Comparison of ENCODE assay signal across 14 cellular contexts in genomic region chr6:18415671-18416340, GRCh38. TPM values are rescaled to one million over a fixed set of nuclear protein-coding genes. Genes with fewer than 3 reads are reported as not detected.
DNase-seq lines count a peak whose midpoint lies in the region; ATAC-seq and TF ChIP-seq lines count a peak whose summit lies in the region.
"Had no signal": no experiment of that assay in that cellular context is flagged by ENCODE, and none has a peak within 500 bp of the region (broad histone marks: within the 10 kb centered on the region; RNA-seq: fewer than 3 reads in every experiment).

No MANE protein-coding gene starts in this region.

- no peak overlapping the region for H3K4me3 Mint-ChIP-seq in activated T-cell treated with anti-CD3 and anti-CD28 coated beads, Interleukin-2, amount 50 U/mL, for 24 hours
- H3K4me3 Mint-ChIP-seq in Calu3 (ENCODE audit: low read depth, unreplicated experiment): no peak overlapping the region

- H3K27me3 Mint-ChIP-seq in activated T-cell treated with anti-CD3 and anti-CD28 coated beads, Interleukin-2, amount 50 U/mL, for 24 hours: no peaks in the 10 kb centered on the region
- H3K27me3 Mint-ChIP-seq in Calu3 (ENCODE audit: unreplicated experiment): no peaks in the 10 kb centered on the region

- no peak overlapping the region for H3K9ac ChIP-seq in rectal smooth muscle tissue (ENCODE audit: low read length)

- H3K4me2 ChIP-seq in hepatocyte: no peak overlapping the region

- intact Hi-C loops in Calu3 (cut with micrococcal nuclease; ENCODE audit: unreplicated experiment): no loop called here

- H3K36me3 Mint-ChIP-seq in activated T-cell treated with anti-CD3 and anti-CD28 coated beads, Interleukin-2, amount 50 U/mL, for 24 hours (ENCODE audit: low read depth): peaks cover 6% of the 10 kb centered on the region
- no peaks in the 10 kb centered on the region for H3K36me3 Mint-ChIP-seq in Calu3 (ENCODE audit: insufficient read depth, unreplicated experiment)

- no peaks in the 10 kb centered on the region for H3K36me3 ChIP-seq in hepatocyte (replicated peaks; ENCODE audit: insufficient read depth, low read depth)
- H3K36me3 ChIP-seq in rectal smooth muscle tissue (ENCODE audit: control insufficient read depth, insufficient read depth, low read length): no peaks in the 10 kb centered on the region

- no TSS peak for BruUV-seq in Calu3 (replicated peaks; lab: Mats Ljungman, UMichigan)

- 74% methylated on average over 4 of the region's 4 CpGs for WGBS in hepatocyte (ENCODE audit: low lambda C conversion rate, missing lambda C conversion rate)

- H3K27ac ChIP-seq in hepatocyte (peak overlapping the region; percentile 44), rectal smooth muscle tissue (ENCODE audit: low read depth, low read length) (peak overlapping the region; percentile 2)
- H3K27ac ChIP-seq: body of pancreas had no signal

- CTCF ChIA-PET in Calu3 (lab: Charles Lee): no interaction called here

- no peak overlapping the region for H3K27ac Mint-ChIP-seq in activated T-cell treated with anti-CD3 and anti-CD28 coated beads, Interleukin-2, amount 50 U/mL, for 24 hours
- H3K27ac Mint-ChIP-seq in Calu3 (ENCODE audit: unreplicated experiment): no peak overlapping the region
- H3K27ac Mint-ChIP-seq: activated T-helper 2 cell treated with anti-CD3 and anti-CD28 coated beads, Interferon-gamma antibody, Interleukin-2, Interleukin-4, amounts not matched to agents 10 μg/mL and 5 μg/mL and 100 μg/mL, durations not matched to agents 14 hours and 24 hours and 36 hours had no signal

- H3K9me3 ChIP-seq in hepatocyte (ENCODE audit: low read depth): no peaks in the 10 kb centered on the region
- H3K9me3 ChIP-seq: body of pancreas had no signal

- no peaks in the 10 kb centered on the region for H3K9me3 Mint-ChIP-seq in activated T-cell treated with anti-CD3 and anti-CD28 coated beads, Interleukin-2, amount 50 U/mL, for 24 hours
- peaks cover 6% of the 10 kb centered on the region for H3K9me3 Mint-ChIP-seq in Calu3 (ENCODE audit: low read depth, unreplicated experiment)

- TF ChIP-seq CTCF in AG10803 (conservative IDR thresholded peaks at IDR 0.05; ENCODE audit: low read length) (no peak), hepatocyte (IDR thresholded peaks at IDR 0.05; ENCODE audit: poor library complexity) (no peak), Calu3 (IDR thresholded peaks at IDR 0.05; ENCODE audit: unreplicated experiment) (no peak)

- H3K9me2 ChIP-seq in hepatocyte (replicated peaks; ENCODE audit: insufficient read depth): no peaks in the 10 kb centered on the region

- ATAC-seq in HG03565 (IDR thresholded peaks at IDR 0.05; ENCODE audit: unreplicated experiment): no peak
- ATAC-seq: body of pancreas had no signal

- H3K79me2 ChIP-seq in hepatocyte: no peaks in the 10 kb centered on the region

- H3K27me3 ChIP-seq in hepatocyte (no peaks in the 10 kb centered on the region), rectal smooth muscle tissue (ENCODE audit: control insufficient read depth, insufficient read depth, low read length) (no peaks in the 10 kb centered on the region)
- H3K27me3 ChIP-seq: body of pancreas had no signal

- H3K4me3 ChIP-seq in AG10803 (ENCODE audit: low read length): no peak overlapping the region
- no peak overlapping the region for H3K4me3 ChIP-seq in hepatocyte
- no peak overlapping the region for H3K4me3 ChIP-seq in rectal smooth muscle tissue (ENCODE audit: low read length)
- H3K4me3 ChIP-seq: body of pancreas had no signal

- H4K20me1 ChIP-seq in hepatocyte (ENCODE audit: insufficient read depth, poor library complexity, severe bottlenecking): no peaks in the 10 kb centered on the region

- DNase-seq in AG10803 (ENCODE audit: low read depth): peak; percentile 52
- DNase-seq in astrocyte of the hippocampus (ENCODE audit: low read depth, low spot score): peak; percentile 53
- no peak for DNase-seq in hepatocyte (ENCODE audit: low spot score)
- no peak for DNase-seq in DMS114 treated with DMSO at 0.1 percent for 48 hours (lab: John Stamatoyannopoulos, UW; ENCODE audit: unreplicated experiment)
- no peak for DNase-seq in activated T-cell treated with anti-CD3 and anti-CD28 coated beads, Interleukin-2, amount 50 U/mL, for 24 hours
- no peak for DNase-seq in Calu3
- DNase-seq: activated CD8-positive, alpha-beta memory T cell treated with anti-CD3 and anti-CD28 coated beads for 24 hours; body of pancreas; NCI-H2029 treated with DMSO at 0.1 percent for 48 hours; NCI-H524 treated with DMSO at 0.1 percent for 48 hours; stimulated activated CD4-positive, alpha-beta T cell treated with anti-CD3 and anti-CD28 coated beads, Interleukin-1b, Interleukin-23, amount 100 ng/mL, for 48 hours had no signal

- H3K4me1 Mint-ChIP-seq in activated T-cell treated with anti-CD3 and anti-CD28 coated beads, Interleukin-2, amount 50 U/mL, for 24 hours (ENCODE audit: low read depth): peaks cover 11% of the 10 kb centered on the region
- no peaks in the 10 kb centered on the region for H3K4me1 Mint-ChIP-seq in Calu3 (ENCODE audit: low read depth, unreplicated experiment)

- H2AFZ ChIP-seq in hepatocyte: no peak overlapping the region

- H3K4me1 ChIP-seq in hepatocyte (ENCODE audit: insufficient read depth) (no peaks in the 10 kb centered on the region), rectal smooth muscle tissue (ENCODE audit: control insufficient read depth, insufficient read depth, low read length) (peaks cover 5% of the 10 kb centered on the region)

RNA-seq across cellular contexts. Expression of gene RNF144B, which starts 28.7 kb away (rescaled TPM):
- total RNA-seq in hepatocyte (1.8 and 2.2 TPM in 2 replicates), Calu3 (2022) (7.4 and 12.1 TPM in 2 replicates)
- 0.37 and 0.72 TPM in 2 replicates for polyA plus RNA-seq in hepatocyte

Comparison
In these comparisons a context has a peak if more than half of its experiments do, and no peak if none do; other contexts are left out.
1. DNase-seq: peak in AG10803 (single experiment) and astrocyte of the hippocampus (single experiment); none in hepatocyte (single experiment), DMS114 treated with DMSO at 0.1 percent for 48 hours (single experiment), activated T-cell treated with anti-CD3 and anti-CD28 coated beads, Interleukin-2, amount 50 U/mL, for 24 hours (single experiment) and Calu3 (single experiment).